12 cellular contexts compared by ENCODE assay signal in genomic region chr13:41613984-41614581, GRCh38.
A peak's percentile ranks its signal among the peaks of the same experiment; 100 is the strongest.
DNase-seq lines count a peak whose midpoint lies in the region; ATAC-seq, FAIRE-seq and TF ChIP-seq lines count a peak whose summit lies in the region.
"Had no signal": no experiment of that assay in that cellular context is flagged by ENCODE, and none has a peak within 500 bp of the region (broad histone marks: within the 10 kb centered on the region; RNA-seq: fewer than 3 reads in every experiment).

No MANE protein-coding gene starts in this region.

- no peaks in the 10 kb centered on the region for H3K27me3 ChIP-seq in astrocyte (ENCODE audit: insufficient read depth, low read length)
- H3K27me3 ChIP-seq in pancreas, result no peaks in the 10 kb centered on the region
- H3K27me3 ChIP-seq: BLaER1 treated with 17β-estradiol and CSF1 and Interleukin-3, amounts not matched to agents 10 nM and 100 nM had no signal

- peak overlapping the region; percentile 95 for H3K27ac ChIP-seq in astrocyte (ENCODE audit: low read depth, low read length)
- H3K27ac ChIP-seq in pancreas, result peak overlapping the region in 2 of 4 donors; percentile 18 to 41
- H3K27ac ChIP-seq: BLaER1 treated with 17β-estradiol and CSF1 and Interleukin-3, amounts not matched to agents 10 nM and 100 nM had no signal

- peak overlapping the region; percentile 6 for H3K4me3 ChIP-seq in astrocyte (ENCODE audit: insufficient read depth, low read depth, low read length)
- no peak overlapping the region for H3K4me3 ChIP-seq in pancreas
- H3K4me3 ChIP-seq: BLaER1 treated with 17β-estradiol and CSF1 and Interleukin-3, amounts not matched to agents 10 nM and 100 nM had no signal

- H3K4me3 Mint-ChIP-seq in astrocyte (ENCODE audit: unreplicated experiment), result no peak overlapping the region

- WGBS in pancreas, 2 donors, result 31 to 36% methylated on average over 12 of the region's 12 CpGs

- H2AFZ ChIP-seq in astrocyte (ENCODE audit: low read depth, low read length), result peak overlapping the region; percentile 18

- FAIRE-seq in astrocyte (lab: Jason Lieb, UNC) (peak; percentile 98), pancreas (lab: Jason Lieb, UNC) (no peak)
- FAIRE-seq: GM18507 had no signal

- no peaks in the 10 kb centered on the region for H3K9me3 ChIP-seq in astrocyte (ENCODE audit: insufficient read depth, low read depth, low read length)
- no peaks in the 10 kb centered on the region for H3K9me3 ChIP-seq in pancreas
- H3K9me3 ChIP-seq: SK-N-SH had no signal

- ATAC-seq in Right ventricle myocardium inferior (peak; percentile 86), pancreas (peak in 3 of 4 donors; percentile 51 to 75 (median 65)), GM18867 (IDR thresholded peaks at IDR 0.05; ENCODE audit: unreplicated experiment) (no peak)

- TF ChIP-seq CTCF in AG09319 (IDR thresholded peaks at IDR 0.05; ENCODE audit: low read depth, low read length) (no peak), astrocyte (IDR thresholded peaks at IDR 0.05; ENCODE audit: insufficient read depth, low read depth, low read length) (no peak), pancreas (IDR thresholded peaks at IDR 0.05) (no peak)

- peaks cover 3% of the 10 kb centered on the region for H3K9me3 Mint-ChIP-seq in astrocyte (ENCODE audit: unreplicated experiment)

- no peaks in the 10 kb centered on the region for H3K27me3 Mint-ChIP-seq in astrocyte (ENCODE audit: low read depth, unreplicated experiment)

- H3K27ac Mint-ChIP-seq in astrocyte (ENCODE audit: unreplicated experiment), result peak overlapping the region; percentile 64

- H3K9ac ChIP-seq in astrocyte (ENCODE audit: low read length), result peak overlapping the region; percentile 65
- H3K9ac ChIP-seq: BLaER1 treated with 17β-estradiol and CSF1 and Interleukin-3, amounts not matched to agents 10 nM and 100 nM; SK-N-SH had no signal

- peaks cover 37% of the 10 kb centered on the region for H3K4me1 Mint-ChIP-seq in astrocyte (ENCODE audit: low read depth, unreplicated experiment)

- H3K79me2 ChIP-seq in astrocyte (ENCODE audit: insufficient read depth, low read length), result no peaks in the 10 kb centered on the region

- H3K36me3 ChIP-seq in astrocyte (ENCODE audit: insufficient read depth, low read length), result no peaks in the 10 kb centered on the region
- H3K36me3 ChIP-seq in pancreas, result no peaks in the 10 kb centered on the region

- H3K4me2 ChIP-seq in astrocyte (ENCODE audit: low read length), result peak overlapping the region; percentile 67
- H3K4me2 ChIP-seq: BLaER1 treated with 17β-estradiol and CSF1 and Interleukin-3, amounts not matched to agents 10 nM and 100 nM; SK-N-SH had no signal

- no peaks in the 10 kb centered on the region for H4K20me1 ChIP-seq in astrocyte (ENCODE audit: insufficient read depth, low read length)
- H4K20me1 ChIP-seq: BLaER1 treated with 17β-estradiol and CSF1 and Interleukin-3, amounts not matched to agents 10 nM and 100 nM had no signal

- DNase-seq in AG09319 (ENCODE audit: extremely low read depth, low read depth) (peak; percentile 77), astrocyte (ENCODE audit: low read depth) (peak; percentile 96), Right ventricle myocardium inferior (ENCODE audit: missing footprints) (peak; percentile 65), pancreas (peak in 2 of 6 donors; percentile 8 to 26), NCI-H446 (lab: John Stamatoyannopoulos, UW) (no peak), UCSD-AML1 (lab: John Stamatoyannopoulos, UW; ENCODE audit: unreplicated experiment) (no peak)
- no peak for DNase-seq in activated CD4-positive, alpha-beta T cell treated with anti-CD3 and anti-CD28 coated beads for 4 hours
- DNase-seq: MM.1S, SK-N-SH had no signal

- intact Hi-C loops in Right ventricle myocardium inferior (cut with DNase I) (loop anchor here (2.0 to 5.0 kb wide), 2 partner anchors 122 to 225 kb away; no protein-coding TSS in a partner anchor), pancreas (cut with DNase I) (no loop called here)

- peaks cover 1% of the 10 kb centered on the region for H3K36me3 Mint-ChIP-seq in astrocyte (ENCODE audit: low read depth, unreplicated experiment)

- H3K4me1 ChIP-seq in astrocyte (ENCODE audit: insufficient read depth, low read length), result peaks cover 35% of the 10 kb centered on the region
- no peaks in the 10 kb centered on the region for H3K4me1 ChIP-seq in pancreas
- H3K4me1 ChIP-seq: BLaER1 treated with 17β-estradiol and CSF1 and Interleukin-3, amounts not matched to agents 10 nM and 100 nM had no signal

Comparison
In these comparisons a context has a peak if more than half of its experiments do, and no peak if none do; other contexts are left out.
1. DNase-seq: peak in AG09319 (single experiment), astrocyte (single experiment) and Right ventricle myocardium inferior (single experiment); none in activated CD4-positive, alpha-beta T cell treated with anti-CD3 and anti-CD28 coated beads for 4 hours (0 of 2), NCI-H446 (0 of 2) and UCSD-AML1 (single experiment).